Comparison of ENCODE assay signal across 25 cellular contexts in the genomic region with DNA sequence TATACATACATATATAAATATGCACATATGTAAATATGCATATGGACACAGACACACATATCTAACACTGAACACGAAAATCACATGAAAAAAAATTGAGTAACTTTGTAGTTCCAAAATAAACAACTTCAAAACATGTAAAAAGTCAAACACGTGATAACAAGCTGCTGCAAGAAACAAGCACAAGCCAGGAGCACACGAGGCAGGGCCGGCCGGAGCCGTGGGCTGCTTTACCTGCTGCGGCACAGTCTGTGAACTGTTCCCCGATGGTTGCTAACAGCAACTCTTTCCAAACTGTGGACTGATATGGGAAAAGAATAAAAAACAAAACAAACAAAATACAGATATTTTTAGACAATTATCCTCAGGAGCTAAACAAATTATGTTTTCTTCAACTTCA. TPM values are rescaled to one million over a fixed set of nuclear protein-coding genes. Genes with fewer than 3 reads are reported as not detected.
DNase-seq lines count a peak whose midpoint lies in the region; ATAC-seq, FAIRE-seq and TF ChIP-seq lines count a peak whose summit lies in the region.
"Had no signal": no experiment of that assay in that cellular context is flagged by ENCODE, and none has a peak within 500 bp of the region (broad histone marks: within the 10 kb centered on the region; RNA-seq: fewer than 3 reads in every experiment).

No MANE protein-coding gene starts in this region.

- no peaks in the 10 kb centered on the region for H3K36me3 ChIP-seq in mammary epithelial cell (ENCODE audit: insufficient read depth, low read length)
- H3K36me3 ChIP-seq in breast epithelium = no peaks in the 10 kb centered on the region
- H3K36me3 ChIP-seq in keratinocyte (ENCODE audit: control insufficient read depth in 2 of 2, extremely low read depth in 1 of 2, insufficient read depth in 2 of 2, low read length in 2 of 2) = no peaks in the 10 kb centered on the region
- H3K36me3 ChIP-seq in parathyroid adenoma (ENCODE audit: control insufficient read depth, insufficient read depth, low read length) = no peaks in the 10 kb centered on the region
- no peaks in the 10 kb centered on the region for H3K36me3 ChIP-seq in upper lobe of right lung
- H3K36me3 ChIP-seq: right atrium auricular region had no signal

- TF ChIP-seq POLR2A in breast epithelium (IDR thresholded peaks at IDR 0.05) = no peak

- H3K79me2 ChIP-seq in mammary epithelial cell (ENCODE audit: insufficient read depth, low read length) (no peaks in the 10 kb centered on the region), keratinocyte (ENCODE audit: control insufficient read depth, insufficient read depth, low read length) (no peaks in the 10 kb centered on the region), parathyroid adenoma (no peaks in the 10 kb centered on the region)

- ATAC-seq in upper lobe of right lung = peak; percentile 83
- ATAC-seq in activated CD4-positive, alpha-beta T cell treated with anti-CD3 and anti-CD28 coated beads for 36 hours = no peak
- ATAC-seq: T-cell had no signal

- no peak for TF ChIP-seq CTCF in mammary epithelial cell (conservative IDR thresholded peaks at IDR 0.05 in 1 of 2, IDR thresholded peaks at IDR 0.05 in 1 of 2; ENCODE audit: extremely low read depth in 1 of 2, insufficient read depth in 1 of 2, low read depth in 1 of 2, low read length in 2 of 2)
- no peak for TF ChIP-seq CTCF in breast epithelium (IDR thresholded peaks at IDR 0.05)
- TF ChIP-seq CTCF in keratinocyte (optimal IDR thresholded peaks at IDR 0.05 in 1 of 3, IDR thresholded peaks at IDR 0.05 in 1 of 3, conservative IDR thresholded peaks at IDR 0.05 in 1 of 3; ENCODE audit: extremely low read depth in 1 of 3, insufficient read depth in 2 of 3, low read length in 3 of 3) = no peak
- TF ChIP-seq CTCF in parathyroid adenoma (IDR thresholded peaks at IDR 0.05) = no peak
- TF ChIP-seq CTCF in upper lobe of right lung (IDR thresholded peaks at IDR 0.05) = no peak

- H3K9ac ChIP-seq in mammary epithelial cell (ENCODE audit: insufficient read depth, low read length) (no peak overlapping the region), keratinocyte (ENCODE audit: control insufficient read depth, extremely low read depth, insufficient read depth, low read length) (no peak overlapping the region), parathyroid adenoma (no peak overlapping the region)

- H3K4me2 ChIP-seq in mammary epithelial cell (ENCODE audit: insufficient read depth, low read depth, low read length) (peak overlapping the region; percentile 58), keratinocyte (ENCODE audit: control insufficient read depth, extremely low read depth, insufficient read depth, low read depth, low read length) (no peak overlapping the region), parathyroid adenoma (ENCODE audit: low read length) (no peak overlapping the region)

- H3K4me1 ChIP-seq in mammary epithelial cell (ENCODE audit: insufficient read depth, low read length) = peaks cover 35% of the 10 kb centered on the region
- H3K4me1 ChIP-seq in breast epithelium = peaks cover 0 to 8% of the 10 kb centered on the region in 2 donors
- H3K4me1 ChIP-seq in keratinocyte (ENCODE audit: control insufficient read depth, extremely low read depth, insufficient read depth, low read length) = peaks cover 28% of the 10 kb centered on the region
- peaks cover 22% of the 10 kb centered on the region for H3K4me1 ChIP-seq in parathyroid adenoma
- H3K4me1 ChIP-seq in upper lobe of right lung = peaks cover 23% of the 10 kb centered on the region

- H3K4me3 ChIP-seq in mammary epithelial cell (replicated peaks in 1 of 3; ENCODE audit: insufficient read depth in 1 of 3, low read depth in 2 of 3, low read length in 3 of 3) = no peak overlapping the region
- no peak overlapping the region for H3K4me3 ChIP-seq in breast epithelium
- H3K4me3 ChIP-seq in keratinocyte (ENCODE audit: control insufficient read depth in 2 of 3, extremely low read depth in 1 of 3, insufficient read depth in 2 of 3, low read depth in 1 of 3, low read length in 3 of 3) = no peak overlapping the region
- no peak overlapping the region for H3K4me3 ChIP-seq in parathyroid adenoma (ENCODE audit: low read depth, low read length)
- H3K4me3 ChIP-seq in upper lobe of right lung = no peak overlapping the region
- H3K4me3 ChIP-seq: right atrium auricular region had no signal

- WGBS in mammary epithelial cell (ENCODE audit: low coverage, missing lambda C conversion rate) = 10% methylated on average over 8 of the region's 8 CpGs

- no peaks in the 10 kb centered on the region for H3K9me3 ChIP-seq in mammary epithelial cell (replicated peaks; ENCODE audit: insufficient read depth, low read length)
- no peaks in the 10 kb centered on the region for H3K9me3 ChIP-seq in breast epithelium
- H3K9me3 ChIP-seq in keratinocyte (ENCODE audit: control insufficient read depth, low read depth, low read length) = no peaks in the 10 kb centered on the region
- H3K9me3 ChIP-seq in parathyroid adenoma (ENCODE audit: control insufficient read depth, low read length) = no peaks in the 10 kb centered on the region
- H3K9me3 ChIP-seq in upper lobe of right lung = no peaks in the 10 kb centered on the region
- H3K9me3 ChIP-seq: right atrium auricular region had no signal

- FAIRE-seq in keratinocyte (lab: Jason Lieb, UNC) (no peak), urothelium cell line (lab: Jason Lieb, UNC) (no peak)

- no TSS peak for BruUV-seq in mammary epithelial cell (replicated peaks; lab: Mats Ljungman, UMichigan)

- no peak overlapping the region for H3K4me3 Mint-ChIP-seq in activated CD4-positive, alpha-beta T cell treated with anti-CD3 and anti-CD28 coated beads for 36 hours
- H3K4me3 Mint-ChIP-seq: activated CD4-positive, alpha-beta T cell treated with anti-CD3 and anti-CD28 coated beads, Interleukin-2, amount 10 ng/mL, durations not matched to agents 7 days and 5 days; endodermal cell; H9; T-cell had no signal

- peaks cover 38% of the 10 kb centered on the region for H3K36me3 Mint-ChIP-seq in activated CD4-positive, alpha-beta T cell treated with anti-CD3 and anti-CD28 coated beads for 36 hours (ENCODE audit: low read depth)

- CTCF ChIA-PET in mammary epithelial cell (lab: Charles Lee; ENCODE audit: low non-redundant PET) = interaction anchor here (0.6 kb wide), 1 partner anchor 13 kb away, joined by 3 read pairs; no protein-coding TSS in a partner anchor
- CTCF ChIA-PET in activated CD4-positive, alpha-beta T cell treated with anti-CD3 and anti-CD28 coated beads for 36 hours (lab: Charles Lee) = interaction anchor here (0.8 to 1.6 kb wide), 3 partner anchors 8 to 120 kb away, joined by 3 to 6 read pairs (median 4); no protein-coding TSS in a partner anchor

- intact Hi-C loops in mammary epithelial cell (cut with micrococcal nuclease) = no loop called here
- intact Hi-C loops in breast epithelium (cut with DNase I; ENCODE audit: low total_unique reads) = no loop called here
- intact Hi-C loops in upper lobe of right lung (cut with DNase I) = no loop called here
- intact Hi-C loops in activated CD4-positive, alpha-beta T cell treated with anti-CD3 and anti-CD28 coated beads for 36 hours (cut with DNase I, micrococcal nuclease) = no loop called here

- DNase-seq in mammary epithelial cell = no peak
- DNase-seq in breast epithelium (ENCODE audit: low spot score in 2 of 2) = no peak
- no peak for DNase-seq in keratinocyte (ENCODE audit: low read depth, low spot score)
- peak; percentile 69 for DNase-seq in upper lobe of right lung
- DNase-seq in activated CD4-positive, alpha-beta T cell treated with anti-CD3 and anti-CD28 coated beads for 36 hours = no peak
- DNase-seq in urothelium cell line (ENCODE audit: low spot score) = no peak
- DNase-seq in SK-N-DZ (ENCODE audit: low spot score) = no peak
- DNase-seq: 8988T; activated CD4-positive, alpha-beta T cell treated with anti-CD3 and anti-CD28 coated beads, Interleukin-2, amount 10 ng/mL, durations not matched to agents 7 days and 5 days; activated CD8-positive, alpha-beta memory T cell treated with anti-CD3 and anti-CD28 coated beads, Interleukin-2, amount 50 U/mL, for 48 hours; activated gamma-delta T cell treated with Interleukin-2 at 50 U/mL for 16 hours; anterior cingulate cortex; Calu3; cerebellar nuclear complex; endodermal cell; H9; hypothalamus; NCI-H1436; NCI-H2171; NCI-H526; Right ventricle myocardium superior; stimulated activated CD4-positive, alpha-beta T cell treated with anti-CD3 and anti-CD28 coated beads, Interleukin-15, amount 100 ng/mL, for 24 hours; T-cell had no signal

- H3K27me3 Mint-ChIP-seq in activated CD4-positive, alpha-beta T cell treated with anti-CD3 and anti-CD28 coated beads for 36 hours = no peaks in the 10 kb centered on the region
- H3K27me3 Mint-ChIP-seq: activated CD4-positive, alpha-beta T cell treated with anti-CD3 and anti-CD28 coated beads, Interleukin-2, amount 10 ng/mL, durations not matched to agents 7 days and 5 days; T-cell had no signal

- H3K27ac ChIP-seq in mammary epithelial cell (ENCODE audit: insufficient read depth, low read depth, low read length) (no peak overlapping the region), breast epithelium (no peak overlapping the region), keratinocyte (ENCODE audit: control insufficient read depth, insufficient read depth, low read length) (no peak overlapping the region), parathyroid adenoma (peak overlapping the region; percentile 27), upper lobe of right lung (peak overlapping the region; percentile 48)
- H3K27ac ChIP-seq: right atrium auricular region had no signal

- H2AFZ ChIP-seq in mammary epithelial cell (ENCODE audit: low read depth, low read length) = peak overlapping the region; percentile 56
- H2AFZ ChIP-seq in keratinocyte (ENCODE audit: control insufficient read depth, low read length) = peak overlapping the region; percentile 18
- no peak overlapping the region for H2AFZ ChIP-seq in parathyroid adenoma

- no peaks in the 10 kb centered on the region for H3K9me3 Mint-ChIP-seq in activated CD4-positive, alpha-beta T cell treated with anti-CD3 and anti-CD28 coated beads for 36 hours (ENCODE audit: low read depth)
- H3K9me3 Mint-ChIP-seq: activated CD4-positive, alpha-beta T cell treated with anti-CD3 and anti-CD28 coated beads, Interleukin-2, amount 10 ng/mL, durations not matched to agents 7 days and 5 days; endodermal cell; H9; T-cell had no signal

- H3K4me1 Mint-ChIP-seq in activated CD4-positive, alpha-beta T cell treated with anti-CD3 and anti-CD28 coated beads for 36 hours = peaks cover 8% of the 10 kb centered on the region

- H3K27ac Mint-ChIP-seq in activated CD4-positive, alpha-beta T cell treated with anti-CD3 and anti-CD28 coated beads for 36 hours = no peak overlapping the region
- H3K27ac Mint-ChIP-seq: activated CD4-positive, alpha-beta T cell treated with anti-CD3 and anti-CD28 coated beads, Interleukin-2, amount 10 ng/mL, durations not matched to agents 7 days and 5 days; endodermal cell; T-cell had no signal

- H3K27me3 ChIP-seq in mammary epithelial cell (ENCODE audit: insufficient read depth, low read length) = no peaks in the 10 kb centered on the region
- H3K27me3 ChIP-seq in breast epithelium = no peaks in the 10 kb centered on the region
- H3K27me3 ChIP-seq in keratinocyte (ENCODE audit: control insufficient read depth, extremely low read depth, insufficient read depth, low read length) = no peaks in the 10 kb centered on the region
- no peaks in the 10 kb centered on the region for H3K27me3 ChIP-seq in parathyroid adenoma (ENCODE audit: control insufficient read depth, insufficient read depth, low read length)
- H3K27me3 ChIP-seq in upper lobe of right lung = no peaks in the 10 kb centered on the region
- H3K27me3 ChIP-seq: right atrium auricular region had no signal

- POLR2A ChIA-PET in activated CD4-positive, alpha-beta T cell treated with anti-CD3 and anti-CD28 coated beads for 36 hours (lab: Charles Lee) = interaction anchor here (0.6 kb wide), 1 partner anchor 65 kb away, joined by 4 read pairs; no protein-coding TSS in a partner anchor

- H3K9me1 ChIP-seq in keratinocyte (ENCODE audit: control insufficient read depth, extremely low read depth, insufficient read depth, low read length) = no peaks in the 10 kb centered on the region

- in situ Hi-C loops in mammary epithelial cell (cut with MboI; ENCODE audit: low sequenced_read_pairs in 2 of 2) = no loop called here

- dilution Hi-C loops in mammary epithelial cell (cut with HindIII; ENCODE audit: low sequenced_read_pairs) (no loop called here), keratinocyte (cut with MboI; ENCODE audit: extremely low pct_ligation_motif_present, low sequenced_read_pairs) (no loop called here)

- H4K20me1 ChIP-seq in mammary epithelial cell (ENCODE audit: insufficient read depth, low read length) (no peaks in the 10 kb centered on the region), keratinocyte (ENCODE audit: control insufficient read depth, extremely low read depth, insufficient read depth, low read length) (no peaks in the 10 kb centered on the region)

RNA-seq across cellular contexts. Expression of gene EIF4E3, which starts 31.6 kb away (rescaled TPM):
- total RNA-seq in mammary epithelial cell (1 to 10 TPM; 3.7 to 6.3 TPM), breast epithelium (10 to 100 TPM; 16.1 to 34.4 (median 19.3) TPM), upper lobe of right lung (38.4 TPM)
- polyA plus RNA-seq in mammary epithelial cell (1.8 TPM), keratinocyte (0.79 to 3.7 TPM (median 2.2 TPM) in 3 replicates)
- polyA minus RNA-seq in mammary epithelial cell (2.1 TPM), keratinocyte (0.62 to 3.0 TPM (median 1.6 TPM) in 3 replicates)
- polyA plus RNA-seq in keratinocyte (2011; ENCODE audit: low read depth) = 1.9 TPM
- polyA plus RNA-seq in keratinocyte (2011; cell fraction: cytosol; rRNA removed) = 2.4 and 4.0 TPM in 2 replicates
- 0.92 and 1.3 TPM in 2 replicates for polyA plus RNA-seq in keratinocyte (2011; cell fraction: nucleus; rRNA removed)
- 1.5 and 2.0 TPM in 2 replicates for polyA plus RNA-seq in keratinocyte (2012; ENCODE audit: low replicate concordance)
- polyA minus RNA-seq in keratinocyte (2011; cell fraction: cytosol; rRNA and poly(A)+ RNA removed) = 2.7 TPM
- 0.63 and 1.0 TPM in 2 replicates for polyA minus RNA-seq in keratinocyte (2011; cell fraction: nucleus; rRNA and poly(A)+ RNA removed)
- total RNA-seq in activated CD4-positive, alpha-beta T cell treated with anti-CD3 and anti-CD28 coated beads for 36 hours = 10 to 100 TPM; 28.7 to 29.7 TPM
- 1.3 and 1.4 TPM in 2 replicates for polyA plus RNA-seq in SK-N-DZ (2014; cell fraction: cytosol; rRNA removed)
- 2.4 and 3.3 TPM in 2 replicates for polyA plus RNA-seq in SK-N-DZ (2014; cell fraction: nucleus; rRNA removed)

Comparison
In these comparisons a context has a peak if more than half of its experiments do, and no peak if none do; other contexts are left out.
1. H3K27ac ChIP-seq: peak in parathyroid adenoma (single experiment) and upper lobe of right lung (single experiment); none in mammary epithelial cell (single experiment), breast epithelium (0 of 2) and keratinocyte (single experiment).